Comparison of ENCODE assay signal across 9 cellular contexts in genomic region chr13:97261254-97262015, GRCh38. TPM values are rescaled to one million over a fixed set of nuclear protein-coding genes. Genes with fewer than 3 reads are reported as not detected.
DNase-seq lines count a peak whose midpoint lies in the region; ATAC-seq and TF ChIP-seq lines count a peak whose summit lies in the region.
"Had no signal": no experiment of that assay in that cellular context is flagged by ENCODE, and none has a peak within 500 bp of the region (broad histone marks: within the 10 kb centered on the region; RNA-seq: fewer than 3 reads in every experiment).

No MANE protein-coding gene starts in this region.

- H3K36me3 ChIP-seq in brain microvascular endothelial cell (replicated peaks) = no peaks in the 10 kb centered on the region

- in situ Hi-C loops in brain microvascular endothelial cell (cut with HindIII; ENCODE audit: low pct_ligation_motif_present, low sequenced_read_pairs) = no loop called here

- H3K4me1 Mint-ChIP-seq in naive thymus-derived CD8-positive, alpha-beta T cell = peaks cover 41 to 64% (median 59%) of the 10 kb centered on the region in 4 donors

- no peak overlapping the region for H3K4me3 ChIP-seq in brain microvascular endothelial cell (ENCODE audit: low read depth, low read length)

- ATAC-seq in GM19324 (IDR thresholded peaks at IDR 0.05; ENCODE audit: low FRiP score, unreplicated experiment) (peak; percentile 50), HG03025 (IDR thresholded peaks at IDR 0.05; ENCODE audit: low FRiP score, unreplicated experiment) (peak; percentile 55)
- no peak for ATAC-seq in naive thymus-derived CD8-positive, alpha-beta T cell

- peak overlapping the region in 8 of 10 donors; percentile 16 to 82 (median 60) for H3K27ac Mint-ChIP-seq in naive thymus-derived CD8-positive, alpha-beta T cell

- H3K4me3 Mint-ChIP-seq in naive thymus-derived CD8-positive, alpha-beta T cell = peak overlapping the region in 2 of 10 donors; percentile 2 to 58

- H3K27me3 Mint-ChIP-seq in naive thymus-derived CD8-positive, alpha-beta T cell = no peaks in the 10 kb centered on the region

- POLR2A ChIA-PET in naive thymus-derived CD8-positive, alpha-beta T cell (lab: Charles Lee) = no interaction called here

- no peak overlapping the region for H3K27ac ChIP-seq in brain microvascular endothelial cell
- H3K27ac ChIP-seq: epithelial cell of prostate had no signal

- no peak for TF ChIP-seq CTCF in brain microvascular endothelial cell (IDR thresholded peaks at IDR 0.05; ENCODE audit: low read depth, low read length, missing control alignments)

- H3K9me3 Mint-ChIP-seq in naive thymus-derived CD8-positive, alpha-beta T cell = no peaks in the 10 kb centered on the region

- peaks cover 0 to 32% (median 23%) of the 10 kb centered on the region in 3 donors for H3K36me3 Mint-ChIP-seq in naive thymus-derived CD8-positive, alpha-beta T cell

- no peaks in the 10 kb centered on the region for H3K27me3 ChIP-seq in brain microvascular endothelial cell (replicated peaks)

- peak; percentile 21 for DNase-seq in activated effector memory CD4-positive, alpha-beta T cell treated with Interleukin-2 at 50 U/mL for 16 hours
- peak in 1 of 10 donors; percentile 11 for DNase-seq in naive thymus-derived CD8-positive, alpha-beta T cell
- DNase-seq in SW480 (ENCODE audit: low spot score) (no peak), brain microvascular endothelial cell (no peak), DMS79 treated with DMSO at 0.1 percent for 48 hours (lab: John Stamatoyannopoulos, UW) (no peak), NCI-H345 (lab: John Stamatoyannopoulos, UW) (no peak)

RNA-seq across cellular contexts. Expression of gene MBNL2, which starts 39.3 kb away (rescaled TPM):
- 10 to 100 TPM; 31.8 to 35.4 TPM for total RNA-seq in naive thymus-derived CD8-positive, alpha-beta T cell
- 10 to 100 TPM; 12.2 to 14.5 (median 14.5) TPM for polyA plus RNA-seq in naive thymus-derived CD8-positive, alpha-beta T cell

Comparison
In these comparisons a context has a peak if more than half of its experiments do, and no peak if none do; other contexts are left out.
1. ATAC-seq: peak in GM19324 (single experiment) and HG03025 (single experiment); none in naive thymus-derived CD8-positive, alpha-beta T cell (0 of 2).